ENCODE assay signal across 21 cellular contexts in genomic region chr2:121587131-121587530, GRCh38. TPM values are rescaled to one million over a fixed set of nuclear protein-coding genes. Genes with fewer than 3 reads are reported as not detected.
DNase-seq lines count a peak whose midpoint lies in the region; ATAC-seq and TF ChIP-seq lines count a peak whose summit lies in the region.
"Had no signal": no experiment of that assay in that cellular context is flagged by ENCODE, and none has a peak within 500 bp of the region (broad histone marks: within the 10 kb centered on the region; RNA-seq: fewer than 3 reads in every experiment).

No MANE protein-coding gene starts in this region.

- peaks cover 16% of the 10 kb centered on the region for H3K9me1 ChIP-seq in IMR-90 (ENCODE audit: insufficient read depth, low read length)

- H2AK5ac ChIP-seq in IMR-90 (ENCODE audit: low read depth, low read length), result no peak overlapping the region

- H3K4me3 ChIP-seq in IMR-90 (ENCODE audit: insufficient read depth, low read depth, low read length) (no peak overlapping the region), endodermal cell (ENCODE audit: low read length) (no peak overlapping the region), psoas muscle (no peak overlapping the region), smooth muscle cell (no peak overlapping the region)
- H3K4me3 ChIP-seq: A549, GM12878 had no signal

- H3K23ac ChIP-seq in IMR-90 (ENCODE audit: low read depth, low read length), result no peak overlapping the region

- no peak overlapping the region for H2BK20ac ChIP-seq in IMR-90 (ENCODE audit: low read depth, low read length)

- no peak for TF ChIP-seq POLR2A in IMR-90 (IDR thresholded peaks at IDR 0.05; ENCODE audit: low read depth, low read length)

- H3K9ac ChIP-seq in IMR-90 (ENCODE audit: low read depth, low read length) (no peak overlapping the region), endodermal cell (ENCODE audit: extremely low read depth, low read length, poor library complexity, severe bottlenecking) (no peak overlapping the region), smooth muscle cell (ENCODE audit: low read depth) (no peak overlapping the region)

- H3K9me3 ChIP-seq in IMR-90 (ENCODE audit: control insufficient read depth, insufficient read depth, low read length) (no peaks in the 10 kb centered on the region), endodermal cell (ENCODE audit: control insufficient read depth, low read length) (no peaks in the 10 kb centered on the region), psoas muscle (no peaks in the 10 kb centered on the region), smooth muscle cell (replicated peaks; ENCODE audit: low read depth) (no peaks in the 10 kb centered on the region)
- H3K9me3 ChIP-seq: A549, Caco-2 had no signal

- no peak overlapping the region for H3K4ac ChIP-seq in IMR-90 (ENCODE audit: low read depth, low read length)

- TF ChIP-seq CTCF in IMR-90 (conservative IDR thresholded peaks at IDR 0.05; ENCODE audit: low read depth, low read length), result no peak
- TF ChIP-seq CTCF in endodermal cell (conservative IDR thresholded peaks at IDR 0.05), result no peak
- no peak for TF ChIP-seq CTCF in psoas muscle (IDR thresholded peaks at IDR 0.05)
- TF ChIP-seq CTCF in smooth muscle cell (IDR thresholded peaks at IDR 0.05; ENCODE audit: borderline replicate concordance, insufficient read depth, poor library complexity, severe bottlenecking), result no peak

- no peak overlapping the region for H3K14ac ChIP-seq in IMR-90 (replicated peaks; ENCODE audit: low read depth, low read length)

- no peak overlapping the region for H2AFZ ChIP-seq in IMR-90 (replicated peaks; ENCODE audit: low read length, poor library complexity)
- no peak overlapping the region for H2AFZ ChIP-seq in smooth muscle cell (ENCODE audit: low read depth)

- H3K4me1 Mint-ChIP-seq in endodermal cell, result peaks cover 8% of the 10 kb centered on the region

- H3K79me1 ChIP-seq in IMR-90 (ENCODE audit: low read depth in 1 of 2, low read length in 2 of 2), result peaks cover 38 to 77% of the 10 kb centered on the region in 2 experiments

- POLR2A ChIA-PET in IMR-90 (lab: Charles Lee; ENCODE audit: unreplicated experiment), result interaction anchor here (0.6 kb wide), 1 partner anchor 481 kb away, joined by 3 read pairs; no protein-coding TSS in a partner anchor

- H3K9me3 Mint-ChIP-seq in endodermal cell, result no peaks in the 10 kb centered on the region
- H3K9me3 Mint-ChIP-seq: CD4-positive, CD25-positive, alpha-beta regulatory T cell; CD8-positive, alpha-beta T cell had no signal

- peak overlapping the region; percentile 20 for H2AK9ac ChIP-seq in IMR-90 (replicated peaks; ENCODE audit: low read depth, low read length, poor library complexity)

- dilution Hi-C loops in IMR-90 (cut with HindIII; ENCODE audit: low sequenced_read_pairs, unreplicated experiment), result no loop called here

- no TSS peak for BruUV-seq in IMR-90 (replicated peaks; lab: Mats Ljungman, UMichigan)

- no peak overlapping the region for H3K4me2 ChIP-seq in IMR-90 (ENCODE audit: low read depth, low read length)
- H3K4me2 ChIP-seq in smooth muscle cell, result no peak overlapping the region
- H3K4me2 ChIP-seq: A549 had no signal

- H3K27ac Mint-ChIP-seq in endodermal cell, result peak overlapping the region; percentile 41
- H3K27ac Mint-ChIP-seq: CD4-positive, CD25-positive, alpha-beta regulatory T cell; CD8-positive, alpha-beta T cell had no signal

- H3K36me3 ChIP-seq in IMR-90 (ENCODE audit: control insufficient read depth, insufficient read depth, low read length), result peaks cover 5% of the 10 kb centered on the region
- peaks cover 9% of the 10 kb centered on the region for H3K36me3 ChIP-seq in endodermal cell (ENCODE audit: control insufficient read depth, insufficient read depth, low read length)
- no peaks in the 10 kb centered on the region for H3K36me3 ChIP-seq in psoas muscle (ENCODE audit: insufficient read depth in 1 of 2, low read depth in 1 of 2)
- no peaks in the 10 kb centered on the region for H3K36me3 ChIP-seq in smooth muscle cell (ENCODE audit: low read depth)

- H3K27me3 Mint-ChIP-seq in endodermal cell (ENCODE audit: insufficient read depth), result no peaks in the 10 kb centered on the region
- H3K27me3 Mint-ChIP-seq: CD4-positive, CD25-positive, alpha-beta regulatory T cell had no signal

- DNase-seq in ELF-1 (ENCODE audit: low read depth, low spot score) (peak; percentile 32), IMR-90 (no peak), endodermal cell (no peak), psoas muscle (no peak), ACHN (no peak), smooth muscle cell (lab: John Stamatoyannopoulos, UW; ENCODE audit: unreplicated experiment) (no peak)
- DNase-seq: 8988T; C1 segment of cervical spinal cord; Caco-2; CD4-positive, CD25-positive, alpha-beta regulatory T cell; CD8-positive, alpha-beta T cell; DMS153; DND-41; GDM1; H7 had no signal

- ATAC-seq in IMR-90 (ENCODE audit: low read depth) (no peak), psoas muscle (no peak), GM21717 (IDR thresholded peaks at IDR 0.05; ENCODE audit: unreplicated experiment) (no peak)
- ATAC-seq: A549; CD8-positive, alpha-beta T cell; GM12878; HCT116 had no signal

- no peak overlapping the region for H4K91ac ChIP-seq in IMR-90 (ENCODE audit: insufficient read depth, low read depth, low read length)

- intact Hi-C loops in IMR-90 (cut with micrococcal nuclease), result loop anchor here (5.0 kb wide), 1 partner anchor 50 kb away; no protein-coding TSS in a partner anchor
- intact Hi-C loops in psoas muscle (cut with DNase I), result no loop called here

- no peak overlapping the region for H4K5ac ChIP-seq in IMR-90 (ENCODE audit: low read depth, low read length)

- H2BK120ac ChIP-seq in IMR-90 (ENCODE audit: low read depth, low read length), result no peak overlapping the region

- H3K27ac ChIP-seq in IMR-90 (ENCODE audit: insufficient read depth, low read length), result no peak overlapping the region
- no peak overlapping the region for H3K27ac ChIP-seq in endodermal cell (ENCODE audit: low read depth, low read length)
- H3K27ac ChIP-seq in psoas muscle, result peak overlapping the region; percentile 17
- H3K27ac ChIP-seq in smooth muscle cell (ENCODE audit: low read depth), result no peak overlapping the region
- H3K27ac ChIP-seq: A549 had no signal

- no peak overlapping the region for H3K4me3 Mint-ChIP-seq in endodermal cell
- H3K4me3 Mint-ChIP-seq: CD4-positive, CD25-positive, alpha-beta regulatory T cell; CD8-positive, alpha-beta T cell had no signal

- no peaks in the 10 kb centered on the region for H3F3A ChIP-seq in smooth muscle cell (ENCODE audit: low read depth)

- H3K27me3 ChIP-seq in IMR-90 (ENCODE audit: control insufficient read depth, insufficient read depth, low read length) (no peaks in the 10 kb centered on the region), endodermal cell (ENCODE audit: control insufficient read depth, insufficient read depth, low read length, poor library complexity, severe bottlenecking) (no peaks in the 10 kb centered on the region), psoas muscle (ENCODE audit: insufficient read depth in 3 of 3, low read length in 2 of 3) (no peaks in the 10 kb centered on the region), smooth muscle cell (ENCODE audit: low read depth) (no peaks in the 10 kb centered on the region)

- H4K8ac ChIP-seq in IMR-90 (ENCODE audit: low read depth in 2 of 2, low read length in 2 of 2), result no peak overlapping the region

- no peak overlapping the region for H2BK5ac ChIP-seq in IMR-90 (ENCODE audit: low read depth, low read length, poor library complexity, severe bottlenecking)

- no CpG with 5 or more reads among the region's 4 CpGs for WGBS in IMR-90 (ENCODE audit: extremely low coverage in 2 of 2, insufficient read length in 1 of 2), 2 experiments
- WGBS in endodermal cell (ENCODE audit: insufficient coverage in 1 of 2, insufficient read length in 1 of 2), 2 experiments, result 98% methylated on average over 4 of the region's 4 CpGs; no CpG with 5 or more reads in 1 of the 2 experiments
- WGBS in psoas muscle, 3 donors, result 98 to 100% (median 98%) methylated on average over 4 of the region's 4 CpGs
- 94% methylated on average over 4 of the region's 4 CpGs for WGBS in smooth muscle cell (ENCODE audit: low lambda C conversion rate)

- CTCF ChIA-PET in IMR-90 (lab: Yijun Ruan, JAX), result no interaction called here

- H2BK15ac ChIP-seq in IMR-90 (ENCODE audit: low read depth, low read length), result no peak overlapping the region

- peaks cover 28% of the 10 kb centered on the region for H3K79me2 ChIP-seq in smooth muscle cell (ENCODE audit: low read depth)

- H3K18ac ChIP-seq in IMR-90 (ENCODE audit: low read depth, low read length), result no peak overlapping the region

- in situ Hi-C loops in IMR-90 (cut with MboI; ENCODE audit: low sequenced_read_pairs) (no loop called here), ACHN (cut with HindIII; ENCODE audit: low pct_ligation_motif_present, low pct_unique_long_range_greater_than_20kb, low sequenced_read_pairs) (no loop called here)

- peaks cover 8% of the 10 kb centered on the region for H3K36me3 Mint-ChIP-seq in endodermal cell (ENCODE audit: low read depth)

- no peak overlapping the region for H3K56ac ChIP-seq in IMR-90 (ENCODE audit: extremely low read depth, insufficient read depth, low read length)

- no peak for TF ChIP-seq RAD21 in IMR-90 (IDR thresholded peaks at IDR 0.05; ENCODE audit: low read length)

- peaks cover 16% of the 10 kb centered on the region; the same call in 1 of the 2 replicates for H4K20me1 ChIP-seq in IMR-90 (ENCODE audit: insufficient read depth, low read length)
- H4K20me1 ChIP-seq in smooth muscle cell (ENCODE audit: low read depth), result peaks cover 100% of the 10 kb centered on the region

- H3K4me1 ChIP-seq in IMR-90 (ENCODE audit: control insufficient read depth, insufficient read depth, low read length) (peaks cover 10% of the 10 kb centered on the region), endodermal cell (ENCODE audit: control insufficient read depth, insufficient read depth, low read length) (no peaks in the 10 kb centered on the region), psoas muscle (peaks cover 30% of the 10 kb centered on the region), smooth muscle cell (ENCODE audit: low read depth) (no peaks in the 10 kb centered on the region)
- H3K4me1 ChIP-seq: Caco-2 had no signal

TF ChIP-seq in IMR-90, 13 proteins besides CTCF, POLR2A, EP300 and RAD21 (continues in another document):
- TF ChIP-seq CHD1 (IDR thresholded peaks at IDR 0.05; ENCODE audit: low read depth, low read length), result no peak
- TF ChIP-seq RCOR1 (IDR thresholded peaks at IDR 0.05; ENCODE audit: insufficient replicate concordance, low read length), result no peak
- no peak for TF ChIP-seq CEBPB (IDR thresholded peaks at IDR 0.05; ENCODE audit: low read depth, low read length)
- TF ChIP-seq BHLHE40 (IDR thresholded peaks at IDR 0.05; ENCODE audit: low read depth, low read length), result no peak
- no peak for TF ChIP-seq MAZ (IDR thresholded peaks at IDR 0.05; ENCODE audit: borderline replicate concordance, low read depth, low read length)

RNA-seq across cellular contexts. Expression of gene RNU4ATAC, which starts 56.5 kb away (rescaled TPM):
- total RNA-seq in IMR-90 (2012; rRNA removed), result under 0.01 TPM in 2 replicates
- not detected in 2 replicates for polyA plus RNA-seq in IMR-90 (2012; rRNA removed)
- not detected in 2 replicates for polyA plus RNA-seq in IMR-90 (2012; cell fraction: cytosol; rRNA removed)
- polyA plus RNA-seq in IMR-90 (2012; cell fraction: nucleus; rRNA removed; ENCODE audit: low replicate concordance), result not detected in 2 replicates
- total RNA-seq in endodermal cell, result not detected
- polyA plus RNA-seq in endodermal cell (2013, experiment 1 of 2), result 2,034 TPM
- polyA plus RNA-seq in endodermal cell (2013, experiment 2 of 2), result 2,520 TPM
- not detected for total RNA-seq in psoas muscle
- not detected for polyA plus RNA-seq in psoas muscle
- not detected in 2 replicates for total RNA-seq in smooth muscle cell
- 13.5 and 20.4 TPM in 2 replicates for polyA plus RNA-seq in smooth muscle cell
- total RNA-seq: Caco-2; CD4-positive, CD25-positive, alpha-beta regulatory T cell; CD8-positive, alpha-beta T cell; GM12878; H1; H7 had no signal
- polyA plus RNA-seq: A549; BJ; CD4-positive, CD25-positive, alpha-beta regulatory T cell; H1 had no signal
